In the genomic region with DNA sequence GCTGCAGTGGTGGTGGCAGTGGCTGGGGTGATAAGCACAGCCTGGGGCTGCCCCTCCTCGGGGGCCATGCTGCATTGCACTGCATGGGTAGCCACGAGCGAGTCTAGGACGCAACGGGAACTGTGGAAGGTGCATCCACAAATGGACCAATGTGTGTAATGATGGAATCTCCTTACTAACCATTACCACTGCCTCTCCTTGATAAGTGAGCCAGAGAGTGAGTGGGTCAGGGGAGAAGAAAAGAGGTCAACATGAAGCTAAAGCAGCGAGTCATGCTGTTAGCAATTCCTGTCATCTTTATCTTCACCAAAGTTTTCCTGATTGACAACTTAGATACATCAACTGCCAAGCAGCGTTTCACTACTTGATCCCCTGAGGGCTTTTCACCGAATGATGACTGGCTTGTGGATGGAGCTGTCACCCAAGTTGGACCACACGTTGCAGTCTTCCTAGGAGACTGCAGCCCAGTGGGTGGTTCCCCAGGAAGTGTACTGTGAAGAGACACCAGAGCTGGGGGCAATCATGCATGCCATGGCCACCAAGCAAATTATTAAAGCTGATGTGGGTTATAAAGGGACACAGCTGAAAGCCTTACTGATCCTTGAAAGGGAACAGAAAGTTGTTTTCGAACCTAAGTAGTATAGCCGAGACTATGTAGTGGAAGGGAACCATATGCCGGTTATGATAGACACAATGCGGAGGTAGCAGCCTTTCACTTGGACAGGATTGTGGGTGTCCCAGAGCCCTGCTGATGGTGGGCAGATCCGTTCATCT, we compare ENCODE assay signal across 1 cellular context.
A peak's percentile ranks its signal among the peaks of the same experiment; 100 is the strongest.
TF ChIP-seq lines count a peak whose summit lies in the region.

No MANE protein-coding gene starts in this region.

TF ChIP-seq in K562, 482 proteins besides CTCF, POLR2A, EP300 and RAD21 (continued from another document):
- peak; percentile 12; the same call in 1 of the 2 replicates for TF ChIP-seq TCF3 (CRISPR knock-in tag; IDR thresholded peaks at IDR 0.05)
- TF ChIP-seq RCOR1 (IDR thresholded peaks at IDR 0.05; ENCODE audit: borderline replicate concordance in 1 of 2, low read depth in 2 of 2, low read length in 2 of 2), result peak in 1 of 2 experiments; percentile 48; a peak in 1 of 4 replicates
- TF ChIP-seq, protein P1, sequence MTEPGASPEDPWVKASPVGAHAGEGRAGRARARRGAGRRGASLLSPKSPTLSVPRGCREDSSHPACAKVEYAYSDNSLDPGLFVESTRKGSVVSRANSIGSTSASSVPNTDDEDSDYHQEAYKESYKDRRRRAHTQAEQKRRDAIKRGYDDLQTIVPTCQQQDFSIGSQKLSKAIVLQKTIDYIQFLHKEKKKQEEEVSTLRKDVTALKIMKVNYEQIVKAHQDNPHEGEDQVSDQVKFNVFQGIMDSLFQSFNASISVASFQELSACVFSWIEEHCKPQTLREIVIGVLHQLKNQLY (CRISPR knock-in tag; conservative IDR thresholded peaks at IDR 0.05), result no peak
- TF ChIP-seq CBFA2T3 (IDR thresholded peaks at IDR 0.05), result peak; percentile 63
- no peak for TF ChIP-seq FOXA1 (IDR thresholded peaks at IDR 0.05; ENCODE audit: borderline replicate concordance)
- TF ChIP-seq EHMT2 (IDR thresholded peaks at IDR 0.05), result peak; percentile 49; the same call in 1 of the 2 replicates
- TF ChIP-seq, protein P2, sequence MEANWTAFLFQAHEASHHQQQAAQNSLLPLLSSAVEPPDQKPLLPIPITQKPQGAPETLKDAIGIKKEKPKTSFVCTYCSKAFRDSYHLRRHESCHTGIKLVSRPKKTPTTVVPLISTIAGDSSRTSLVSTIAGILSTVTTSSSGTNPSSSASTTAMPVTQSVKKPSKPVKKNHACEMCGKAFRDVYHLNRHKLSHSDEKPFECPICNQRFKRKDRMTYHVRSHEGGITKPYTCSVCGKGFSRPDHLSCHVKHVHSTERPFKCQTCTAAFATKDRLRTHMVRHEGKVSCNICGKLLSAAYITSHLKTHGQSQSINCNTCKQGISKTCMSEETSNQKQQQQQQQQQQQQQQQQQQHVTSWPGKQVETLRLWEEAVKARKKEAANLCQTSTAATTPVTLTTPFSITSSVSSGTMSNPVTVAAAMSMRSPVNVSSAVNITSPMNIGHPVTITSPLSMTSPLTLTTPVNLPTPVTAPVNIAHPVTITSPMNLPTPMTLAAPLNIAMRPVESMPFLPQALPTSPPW (CRISPR knock-in tag; IDR thresholded peaks at IDR 0.05), result peak; percentile 41; the same call in 1 of the 2 replicates
- no peak for TF ChIP-seq ZNF695 (CRISPR knock-in tag; IDR thresholded peaks at IDR 0.05)
